26 cellular contexts compared by ENCODE assay signal in genomic region chr1:40766017-40766416, GRCh38. TPM values are rescaled to one million over a fixed set of nuclear protein-coding genes. Genes with fewer than 3 reads are reported as not detected.
DNase-seq lines count a peak whose midpoint lies in the region; ATAC-seq, FAIRE-seq and TF ChIP-seq lines count a peak whose summit lies in the region.
"Had no signal": no experiment of that assay in that cellular context is flagged by ENCODE, and none has a peak within 500 bp of the region (broad histone marks: within the 10 kb centered on the region; RNA-seq: fewer than 3 reads in every experiment).

No MANE protein-coding gene starts in this region.

- peak overlapping the region; percentile 5 for H3K27ac Mint-ChIP-seq in activated naive CD8-positive, alpha-beta T cell treated with anti-CD3 and anti-CD28 coated beads, Interleukin-2, amount 50 U/mL, for 24 hours
- H3K27ac Mint-ChIP-seq in activated naive CD8-positive, alpha-beta T cell treated with anti-CD3 and anti-CD28 coated beads for 36 hours = no peak overlapping the region
- H3K27ac Mint-ChIP-seq in HFFc6 = no peak overlapping the region
- H3K27ac Mint-ChIP-seq: IgD-negative memory B cell, T-cell had no signal

- DNase-seq in activated naive CD8-positive, alpha-beta T cell treated with anti-CD3 and anti-CD28 coated beads, Interleukin-2, amount 50 U/mL, for 24 hours = no peak
- DNase-seq in activated naive CD8-positive, alpha-beta T cell treated with anti-CD3 and anti-CD28 coated beads for 36 hours = no peak
- peak; percentile 15 for DNase-seq in NCI-H1694 (lab: John Stamatoyannopoulos, UW)
- peak; percentile 12 for DNase-seq in brain microvascular endothelial cell
- DNase-seq in urothelium cell line (ENCODE audit: low spot score) = no peak
- no peak for DNase-seq in HFFc6
- DNase-seq: activated CD4-positive, CD25-positive, alpha-beta regulatory T cell; activated naive CD4-positive, alpha-beta T cell; activated T-cell treated with anti-CD3 and anti-CD28 coated beads, Interleukin-2, amount 50 U/mL, for 4 hours; amygdala; C1 segment of cervical spinal cord; effector CD4-positive, alpha-beta T cell; islet precursor cell; NCI-H187; NCI-H524 treated with DMSO at 0.1 percent for 48 hours; Peyer's patch; SIG-M5; T-cell; tibial artery had no signal

- H3K4me3 ChIP-seq in brain microvascular endothelial cell (ENCODE audit: low read depth, low read length) = no peak overlapping the region
- H3K4me3 ChIP-seq: Peyer's patch, prostate gland, tibial artery had no signal

- TF ChIP-seq CTCF in brain microvascular endothelial cell (IDR thresholded peaks at IDR 0.05; ENCODE audit: low read depth, low read length, missing control alignments) = no peak
- TF ChIP-seq CTCF in HFFc6 (IDR thresholded peaks at IDR 0.05) = no peak

- peaks cover 49% of the 10 kb centered on the region for H3K36me3 Mint-ChIP-seq in activated naive CD8-positive, alpha-beta T cell treated with anti-CD3 and anti-CD28 coated beads, Interleukin-2, amount 50 U/mL, for 24 hours (ENCODE audit: low read depth)
- H3K36me3 Mint-ChIP-seq in activated naive CD8-positive, alpha-beta T cell treated with anti-CD3 and anti-CD28 coated beads for 36 hours = peaks cover 39% of the 10 kb centered on the region
- H3K36me3 Mint-ChIP-seq in HFFc6 (ENCODE audit: low read depth) = peaks cover 39% of the 10 kb centered on the region

- no peaks in the 10 kb centered on the region for H3K27me3 ChIP-seq in brain microvascular endothelial cell (replicated peaks)
- H3K27me3 ChIP-seq: Peyer's patch, tibial artery had no signal

- H3K27me3 Mint-ChIP-seq in activated naive CD8-positive, alpha-beta T cell treated with anti-CD3 and anti-CD28 coated beads, Interleukin-2, amount 50 U/mL, for 24 hours = no peaks in the 10 kb centered on the region
- no peaks in the 10 kb centered on the region for H3K27me3 Mint-ChIP-seq in activated naive CD8-positive, alpha-beta T cell treated with anti-CD3 and anti-CD28 coated beads for 36 hours
- no peaks in the 10 kb centered on the region; the same call in 1 of the 2 replicates for H3K27me3 Mint-ChIP-seq in HFFc6 (ENCODE audit: insufficient read depth)
- H3K27me3 Mint-ChIP-seq: IgD-negative memory B cell, T-cell had no signal

- peaks cover 26% of the 10 kb centered on the region for H3K36me3 ChIP-seq in brain microvascular endothelial cell (replicated peaks)

- no peaks in the 10 kb centered on the region for H3K9me3 Mint-ChIP-seq in activated naive CD8-positive, alpha-beta T cell treated with anti-CD3 and anti-CD28 coated beads, Interleukin-2, amount 50 U/mL, for 24 hours
- no peaks in the 10 kb centered on the region for H3K9me3 Mint-ChIP-seq in activated naive CD8-positive, alpha-beta T cell treated with anti-CD3 and anti-CD28 coated beads for 36 hours
- H3K9me3 Mint-ChIP-seq in HFFc6 = no peaks in the 10 kb centered on the region
- H3K9me3 Mint-ChIP-seq: activated T-cell treated with anti-CD3 and anti-CD28 coated beads, Interleukin-2, amount 50 U/mL, for 4 hours; IgD-negative memory B cell; T-cell had no signal

- no peak overlapping the region for H3K27ac ChIP-seq in brain microvascular endothelial cell
- H3K27ac ChIP-seq: epithelial cell of prostate, Peyer's patch, prostate gland, tibial artery had no signal

- peaks cover 36% of the 10 kb centered on the region for H3K4me1 Mint-ChIP-seq in activated naive CD8-positive, alpha-beta T cell treated with anti-CD3 and anti-CD28 coated beads, Interleukin-2, amount 50 U/mL, for 24 hours
- H3K4me1 Mint-ChIP-seq in activated naive CD8-positive, alpha-beta T cell treated with anti-CD3 and anti-CD28 coated beads for 36 hours = peaks cover 35% of the 10 kb centered on the region
- peaks cover 14% of the 10 kb centered on the region for H3K4me1 Mint-ChIP-seq in HFFc6 (ENCODE audit: low read depth)

- ATAC-seq in activated naive CD8-positive, alpha-beta T cell treated with anti-CD3 and anti-CD28 coated beads, Interleukin-2, amount 50 U/mL, for 24 hours = no peak
- no peak for ATAC-seq in HG03139 (IDR thresholded peaks at IDR 0.05; ENCODE audit: unreplicated experiment)
- ATAC-seq: activated T-cell treated with anti-CD3 and anti-CD28 coated beads, Interleukin-2, amount 50 U/mL, for 4 hours; T-cell had no signal

- in situ Hi-C loops in brain microvascular endothelial cell (cut with HindIII; ENCODE audit: low pct_ligation_motif_present, low sequenced_read_pairs) = no loop called here

- FAIRE-seq in urothelium cell line (lab: Jason Lieb, UNC) = no peak
- FAIRE-seq: bronchial epithelial cell, colon, H54 had no signal

- no peak overlapping the region for H3K4me3 Mint-ChIP-seq in activated naive CD8-positive, alpha-beta T cell treated with anti-CD3 and anti-CD28 coated beads, Interleukin-2, amount 50 U/mL, for 24 hours
- no peak overlapping the region for H3K4me3 Mint-ChIP-seq in activated naive CD8-positive, alpha-beta T cell treated with anti-CD3 and anti-CD28 coated beads for 36 hours
- no peak overlapping the region for H3K4me3 Mint-ChIP-seq in HFFc6
- H3K4me3 Mint-ChIP-seq: activated T-cell treated with anti-CD3 and anti-CD28 coated beads, Interleukin-2, amount 50 U/mL, for 4 hours; IgD-negative memory B cell; T-cell had no signal

RNA-seq across cellular contexts. Expression of gene KCNQ4, which starts 17.6 kb away (rescaled TPM):
- under 1 TPM; 0.64 to 0.82 TPM for total RNA-seq in activated naive CD8-positive, alpha-beta T cell treated with anti-CD3 and anti-CD28 coated beads for 36 hours
- under 1 TPM in 1 of 6 experiments, not detected in 5; 0.05 TPM for total RNA-seq in HFFc6 (2021; fragmentation: NEBNext Ultra II Directional; extraction: Animal tissue kit (Norgen Biotek cat#: 25700))

Comparison
In these comparisons a context has a peak if more than half of its experiments do, and no peak if none do; other contexts are left out.
1. DNase-seq: peak in NCI-H1694 (single experiment) and brain microvascular endothelial cell (single experiment); none in activated naive CD8-positive, alpha-beta T cell treated with anti-CD3 and anti-CD28 coated beads, Interleukin-2, amount 50 U/mL, for 24 hours (single experiment), activated naive CD8-positive, alpha-beta T cell treated with anti-CD3 and anti-CD28 coated beads for 36 hours (single experiment), urothelium cell line (single experiment) and HFFc6 (single experiment).